19 cellular contexts compared by ENCODE assay signal in the genomic region with DNA sequence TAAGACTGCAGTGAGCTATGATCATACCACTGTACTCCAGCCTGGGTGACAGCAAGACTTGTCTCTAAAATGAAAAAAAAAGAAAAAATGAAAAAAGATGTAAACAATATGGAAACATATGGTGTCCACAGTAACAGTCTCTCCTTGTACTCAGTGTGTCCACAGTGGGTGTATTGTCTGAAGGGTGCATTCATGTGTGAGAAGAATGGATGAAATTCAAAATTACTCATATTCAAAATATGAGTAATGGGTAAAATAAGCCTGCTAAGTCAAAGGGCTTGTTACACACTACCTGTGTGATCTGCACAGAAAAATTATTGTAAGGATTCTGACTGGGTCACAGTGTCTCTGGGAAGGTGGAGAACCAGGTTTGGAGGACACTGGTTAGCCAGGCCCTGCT. TPM values are rescaled to one million over a fixed set of nuclear protein-coding genes. Genes with fewer than 3 reads are reported as not detected.
DNase-seq lines count a peak whose midpoint lies in the region; ATAC-seq and TF ChIP-seq lines count a peak whose summit lies in the region.
"Had no signal": no experiment of that assay in that cellular context is flagged by ENCODE, and none has a peak within 500 bp of the region (broad histone marks: within the 10 kb centered on the region; RNA-seq: fewer than 3 reads in every experiment).

No MANE protein-coding gene starts in this region.

- no peak overlapping the region for H3K4me3 Mint-ChIP-seq in stimulated activated naive CD8-positive, alpha-beta T cell treated with anti-CD3 and anti-CD28 coated beads, Interleukin-15, amount 100 ng/mL, for 72 hours
- H3K4me3 Mint-ChIP-seq in T-helper 17 cell (no peak overlapping the region), type B pancreatic cell (no peak overlapping the region)
- H3K4me3 Mint-ChIP-seq: activated naive CD8-positive, alpha-beta T cell treated with anti-CD3 and anti-CD28 coated beads, Interleukin-2, amount 10 ng/mL, durations not matched to agents 7 days and 5 days; natural killer cell; T-helper 2 cell treated with Interferon-gamma antibody and Interleukin-4, amounts not matched to agents 5 μg/mL and 100 μg/mL, for 36 hours had no signal

- ATAC-seq in stimulated activated naive CD8-positive, alpha-beta T cell treated with anti-CD3 and anti-CD28 coated beads, Interleukin-15, Interleukin-2, amounts not matched to agents 100 U/mL and 50 U/mL, for 24 hours = peak; percentile 46
- ATAC-seq in stimulated activated naive CD8-positive, alpha-beta T cell treated with anti-CD3 and anti-CD28 coated beads, Interleukin-15, amount 100 ng/mL, for 72 hours = no peak
- ATAC-seq in T-helper 17 cell (no peak), HG02884 (IDR thresholded peaks at IDR 0.05; ENCODE audit: unreplicated experiment) (no peak), GM21515 (IDR thresholded peaks at IDR 0.05; ENCODE audit: unreplicated experiment) (no peak)
- ATAC-seq: lower lobe of right lung, natural killer cell had no signal

- H3K9me3 ChIP-seq in T-helper 17 cell (ENCODE audit: control insufficient read depth, low read length, poor library complexity, severe bottlenecking) = no peaks in the 10 kb centered on the region
- H3K9me3 ChIP-seq: lower lobe of right lung had no signal

- no peaks in the 10 kb centered on the region for H3K27me3 Mint-ChIP-seq in stimulated activated naive CD8-positive, alpha-beta T cell treated with anti-CD3 and anti-CD28 coated beads, Interleukin-15, amount 100 ng/mL, for 72 hours
- H3K27me3 Mint-ChIP-seq in T-helper 17 cell (no peaks in the 10 kb centered on the region), type B pancreatic cell (no peaks in the 10 kb centered on the region)
- H3K27me3 Mint-ChIP-seq: activated naive CD8-positive, alpha-beta T cell treated with anti-CD3 and anti-CD28 coated beads, Interleukin-2, amount 10 ng/mL, durations not matched to agents 7 days and 5 days had no signal

- TF ChIP-seq CTCF in type B pancreatic cell (conservative IDR thresholded peaks at IDR 0.05) = no peak

- H3K27ac Mint-ChIP-seq in stimulated activated naive CD8-positive, alpha-beta T cell treated with anti-CD3 and anti-CD28 coated beads, Interleukin-15, amount 100 ng/mL, for 72 hours = peak overlapping the region in 1 of 2 donors; percentile 29
- H3K27ac Mint-ChIP-seq in T-helper 17 cell (peak overlapping the region; percentile 29), type B pancreatic cell (no peak overlapping the region)
- H3K27ac Mint-ChIP-seq: activated naive CD8-positive, alpha-beta T cell treated with anti-CD3 and anti-CD28 coated beads, Interleukin-2, amount 10 ng/mL, durations not matched to agents 7 days and 5 days; natural killer cell; T-helper 2 cell treated with Interferon-gamma antibody and Interleukin-4, amounts not matched to agents 5 μg/mL and 100 μg/mL, for 36 hours had no signal

- no peaks in the 10 kb centered on the region for H3K36me3 Mint-ChIP-seq in T-helper 17 cell (ENCODE audit: low read depth)
- H3K36me3 Mint-ChIP-seq in type B pancreatic cell = peaks cover 25% of the 10 kb centered on the region
- H3K36me3 Mint-ChIP-seq: natural killer cell had no signal

- no peaks in the 10 kb centered on the region for H3K9me3 Mint-ChIP-seq in stimulated activated naive CD8-positive, alpha-beta T cell treated with anti-CD3 and anti-CD28 coated beads, Interleukin-15, amount 100 ng/mL, for 72 hours
- no peaks in the 10 kb centered on the region for H3K9me3 Mint-ChIP-seq in type B pancreatic cell
- H3K9me3 Mint-ChIP-seq: activated naive CD8-positive, alpha-beta T cell treated with anti-CD3 and anti-CD28 coated beads, Interleukin-2, amount 10 ng/mL, durations not matched to agents 7 days and 5 days; natural killer cell; T-helper 2 cell treated with Interferon-gamma antibody and Interleukin-4, amounts not matched to agents 5 μg/mL and 100 μg/mL, for 36 hours had no signal

- no peak for DNase-seq in stimulated activated naive CD8-positive, alpha-beta T cell treated with anti-CD3 and anti-CD28 coated beads, Interleukin-15, Interleukin-2, amounts not matched to agents 100 U/mL and 50 U/mL, for 24 hours
- DNase-seq in stimulated activated naive CD8-positive, alpha-beta T cell treated with anti-CD3 and anti-CD28 coated beads, Interleukin-15, amount 100 ng/mL, for 72 hours = no peak
- no peak for DNase-seq in T-helper 17 cell
- DNase-seq in hepatic stellate cell (ENCODE audit: low spot score) = peak; percentile 27
- DNase-seq in type B pancreatic cell (ENCODE audit: extremely low spot score, unreplicated experiment) = no peak
- DNase-seq in SKM-1 (lab: John Stamatoyannopoulos, UW; ENCODE audit: unreplicated experiment) = no peak
- DNase-seq: activated CD4-positive, alpha-beta T cell treated with anti-CD3 and anti-CD28 coated beads for 4 hours; activated naive CD8-positive, alpha-beta T cell treated with anti-CD3 and anti-CD28 coated beads, Interleukin-2, amount 10 ng/mL, durations not matched to agents 7 days and 5 days; central memory CD4-positive, alpha-beta T cell; Karpas-422; lower lobe of right lung; natural killer cell; NCI-H1417 treated with DMSO at 0.1 percent for 48 hours; NCI-H446; SHP77 treated with DMSO at 0.1 percent for 48 hours; stimulated activated CD4-positive, alpha-beta T cell treated with anti-CD3 and anti-CD28 coated beads, Interleukin-12 subunit alpha, Interleukin-12 subunit beta, amount 100 ng/mL, for 4 hours had no signal

- H3K4me1 Mint-ChIP-seq in stimulated activated naive CD8-positive, alpha-beta T cell treated with anti-CD3 and anti-CD28 coated beads, Interleukin-15, amount 100 ng/mL, for 72 hours = peaks cover 5% of the 10 kb centered on the region
- H3K4me1 Mint-ChIP-seq in T-helper 17 cell (peaks cover 30% of the 10 kb centered on the region), type B pancreatic cell (ENCODE audit: unreplicated experiment) (peaks cover 17% of the 10 kb centered on the region)

RNA-seq across cellular contexts. Expression of a gene that starts 26.9 kb away (rescaled TPM):
- total RNA-seq in T-helper 17 cell (10 to 100 TPM; 45.6 to 49.4 TPM), type B pancreatic cell (ENCODE audit: low replicate concordance) (47.8 and 57.0 TPM in 2 replicates)
